ENCODE assay signal across 8 cellular contexts in genomic region chr2:224359569-224359968, GRCh38. TPM values are rescaled to one million over a fixed set of nuclear protein-coding genes. Genes with fewer than 3 reads are reported as not detected.
DNase-seq lines count a peak whose midpoint lies in the region; ATAC-seq and TF ChIP-seq lines count a peak whose summit lies in the region.

No MANE protein-coding gene starts in this region.

- DNase-seq in HFF-Myc (ENCODE audit: extremely low read depth, low read depth), result no peak
- peak; percentile 5 for DNase-seq in SW480 (ENCODE audit: low spot score)
- DNase-seq in left lobe of liver (ENCODE audit: low spot score), result no peak
- DNase-seq in activated CD8-positive, alpha-beta memory T cell treated with anti-CD3 and anti-CD28 coated beads, Interleukin-2, amount 50 U/mL, for 4 hours, result no peak
- no peak for DNase-seq in midbrain (lab: John Stamatoyannopoulos, UW)
- no peak for DNase-seq in suprapubic skin (ENCODE audit: low spot score in 2 of 2)

- H3K9me2 ChIP-seq in DOHH2 (replicated peaks; ENCODE audit: control insufficient read depth, low read length), result no peaks in the 10 kb centered on the region

- H3F3A ChIP-seq in DOHH2 (ENCODE audit: control insufficient read depth, insufficient read depth), result no peaks in the 10 kb centered on the region

- WGBS in suprapubic skin, result 79% methylated on average over 3 of the region's 3 CpGs

- H3K36me3 ChIP-seq in DOHH2 (ENCODE audit: control insufficient read depth, low read length), result no peaks in the 10 kb centered on the region
- H3K36me3 ChIP-seq in suprapubic skin, result no peaks in the 10 kb centered on the region

- H3K79me2 ChIP-seq in DOHH2 (ENCODE audit: control insufficient read depth, low read length), result no peaks in the 10 kb centered on the region

- TF ChIP-seq CTCF in DOHH2 (IDR thresholded peaks at IDR 0.05; ENCODE audit: low read depth, low read length, poor library complexity, severe bottlenecking) (peak; percentile 24), HFF-Myc (IDR thresholded peaks at IDR 0.05; ENCODE audit: low read depth, low read length, missing control alignments) (peak; percentile 34), suprapubic skin (IDR thresholded peaks at IDR 0.05) (no peak)

- H3K4me1 ChIP-seq in DOHH2 (ENCODE audit: control insufficient read depth, low read length) (no peaks in the 10 kb centered on the region), suprapubic skin (peaks cover 5% of the 10 kb centered on the region)

- H3K4me3 ChIP-seq in DOHH2 (ENCODE audit: low read length) (no peak overlapping the region), HFF-Myc (replicated peaks; ENCODE audit: low read depth, low read length) (no peak overlapping the region), suprapubic skin (no peak overlapping the region)

- no peak overlapping the region for H3K4me2 ChIP-seq in DOHH2 (ENCODE audit: low read length)

- no peaks in the 10 kb centered on the region for H4K20me1 ChIP-seq in DOHH2 (ENCODE audit: control insufficient read depth, insufficient read depth, low read depth, low read length)

- TF ChIP-seq POLR2A in GM18505 (IDR thresholded peaks at IDR 0.05; ENCODE audit: borderline replicate concordance, extremely low read depth, insufficient read depth, insufficient read length), result no peak
- TF ChIP-seq POLR2A in suprapubic skin (IDR thresholded peaks at IDR 0.05), result no peak

- ATAC-seq in left lobe of liver (peak; percentile 69), GM18505 (IDR thresholded peaks at IDR 0.05; ENCODE audit: unreplicated experiment) (no peak)

- no peak for TF ChIP-seq EP300 in suprapubic skin (IDR thresholded peaks at IDR 0.05)

- H3K27ac ChIP-seq in DOHH2 (ENCODE audit: low read depth, low read length), result no peak overlapping the region
- no peak overlapping the region for H3K27ac ChIP-seq in suprapubic skin

- no peaks in the 10 kb centered on the region for H3K9me3 ChIP-seq in DOHH2 (ENCODE audit: control insufficient read depth, insufficient read depth, low read length)
- no peaks in the 10 kb centered on the region for H3K9me3 ChIP-seq in suprapubic skin

- H3K27me3 ChIP-seq in DOHH2 (ENCODE audit: control insufficient read depth, low read length) (0 out of 2 replicates have a peak, but pooled peaks cover 2% of the 10 kb centered on the region), suprapubic skin (no peaks in the 10 kb centered on the region)

RNA-seq across cellular contexts. Expression of gene FAM124B, which starts 42.3 kb away (rescaled TPM):
- total RNA-seq in left lobe of liver, result 2.1 TPM
- total RNA-seq in suprapubic skin, result 1 to 10 TPM in 2 of 4 donors, under 1 TPM in 2; 0.30 to 5.2 (median 1.1) TPM

Comparison
In these comparisons a context has a peak if more than half of its experiments do, and no peak if none do; other contexts are left out.
1. CTCF ChIP-seq: peak in DOHH2 (single experiment) and HFF-Myc (single experiment); none in suprapubic skin (0 of 2).